ENCODE assay signal across 18 cellular contexts in genomic region chr3:106957021-106957420, GRCh38.
DNase-seq lines count a peak whose midpoint lies in the region; ATAC-seq, FAIRE-seq and TF ChIP-seq lines count a peak whose summit lies in the region.
"Had no signal": no experiment of that assay in that cellular context is flagged by ENCODE, and none has a peak within 500 bp of the region (broad histone marks: within the 10 kb centered on the region; RNA-seq: fewer than 3 reads in every experiment).

No MANE protein-coding gene starts in this region.

- no peak overlapping the region for H4K12ac ChIP-seq in trophoblast cell (ENCODE audit: low read depth, low read length)

- H3K36me3 ChIP-seq in SK-N-SH (replicated peaks in 1 of 2; ENCODE audit: control insufficient read depth in 1 of 2, insufficient read depth in 2 of 2, low read length in 1 of 2) (no peaks in the 10 kb centered on the region), astrocyte (ENCODE audit: insufficient read depth, low read length) (no peaks in the 10 kb centered on the region), trophoblast cell (ENCODE audit: control insufficient read depth in 1 of 2, insufficient read depth in 2 of 2, low read length in 2 of 2) (no peaks in the 10 kb centered on the region)

- H2BK5ac ChIP-seq in trophoblast cell (ENCODE audit: low read depth, low read length, poor library complexity): no peak overlapping the region

- FAIRE-seq in astrocyte (lab: Jason Lieb, UNC): no peak
- FAIRE-seq: GM12878 had no signal

- no peak for TF ChIP-seq EP300 in SK-N-SH (IDR thresholded peaks at IDR 0.05; ENCODE audit: borderline replicate concordance in 1 of 2, low read depth in 1 of 2, low read length in 1 of 2)

- H4K20me1 ChIP-seq in SK-N-SH (ENCODE audit: insufficient read depth) (no peaks in the 10 kb centered on the region), astrocyte (ENCODE audit: insufficient read depth, low read length) (no peaks in the 10 kb centered on the region)

- H3K79me1 ChIP-seq in trophoblast cell (ENCODE audit: low read length): no peaks in the 10 kb centered on the region

- H3K4me1 ChIP-seq in SK-N-SH (ENCODE audit: control insufficient read depth in 1 of 2, insufficient read depth in 2 of 2, low read depth in 1 of 2, low read length in 1 of 2): peaks cover 0 to 8% of the 10 kb centered on the region in 2 experiments; a peak in 1 of 4 replicates
- H3K4me1 ChIP-seq in astrocyte (ENCODE audit: insufficient read depth, low read length): no peaks in the 10 kb centered on the region
- no peaks in the 10 kb centered on the region for H3K4me1 ChIP-seq in trophoblast cell (ENCODE audit: control insufficient read depth in 1 of 2, insufficient read depth in 2 of 2, low read length in 2 of 2)

- no peak overlapping the region for H3K18ac ChIP-seq in trophoblast cell (ENCODE audit: low read length)

- H3F3A ChIP-seq in SK-N-SH (replicated peaks; ENCODE audit: insufficient read depth): no peaks in the 10 kb centered on the region

- no peak for DNase-seq in SK-N-SH
- peak; percentile 60 for DNase-seq in astrocyte (ENCODE audit: low read depth)
- DNase-seq in fibroblast of the aortic adventitia (ENCODE audit: low read depth): peak; percentile 34
- DNase-seq in islet precursor cell: no peak
- DNase-seq in trophoblast cell: no peak
- no peak for DNase-seq in activated naive CD8-positive, alpha-beta T cell treated with anti-CD3 and anti-CD28 coated beads for 36 hours
- DNase-seq: KBM-7; NCI-H1092; NCI-H2107; NCI-H226; NCI-H526; NK-92 treated with Interleukin-12 subunit alpha and Interleukin-12 subunit beta, amount 100 ng/mL, for 24 hours had no signal

- no peak overlapping the region for H2AFZ ChIP-seq in SK-N-SH (ENCODE audit: low read depth)
- peak overlapping the region; percentile 21 for H2AFZ ChIP-seq in astrocyte (ENCODE audit: low read depth, low read length)
- H2AFZ ChIP-seq in trophoblast cell (ENCODE audit: insufficient read depth, low read length, poor library complexity): no peak overlapping the region

- H3K9me3 ChIP-seq in SK-N-SH (peaks cover 11% of the 10 kb centered on the region; the same call in 1 of the 2 replicates), astrocyte (ENCODE audit: insufficient read depth, low read depth, low read length) (no peaks in the 10 kb centered on the region), trophoblast cell (ENCODE audit: insufficient read depth, low read depth, low read length) (no peaks in the 10 kb centered on the region)

- H3K4me1 Mint-ChIP-seq in astrocyte (ENCODE audit: low read depth, unreplicated experiment): no peaks in the 10 kb centered on the region
- H3K4me1 Mint-ChIP-seq in activated naive CD8-positive, alpha-beta T cell treated with anti-CD3 and anti-CD28 coated beads for 36 hours: no peaks in the 10 kb centered on the region

- H3K14ac ChIP-seq in trophoblast cell (ENCODE audit: low read length): no peak overlapping the region

- no peak for TF ChIP-seq CTCF in SK-N-SH (IDR thresholded peaks at IDR 0.05)
- TF ChIP-seq CTCF in astrocyte (IDR thresholded peaks at IDR 0.05; ENCODE audit: insufficient read depth, low read depth, low read length): no peak
- no peak for TF ChIP-seq CTCF in fibroblast of the aortic adventitia (IDR thresholded peaks at IDR 0.05; ENCODE audit: insufficient read depth, low read length)

- H3K27me3 Mint-ChIP-seq in astrocyte (ENCODE audit: low read depth, unreplicated experiment): no peaks in the 10 kb centered on the region
- no peaks in the 10 kb centered on the region for H3K27me3 Mint-ChIP-seq in activated naive CD8-positive, alpha-beta T cell treated with anti-CD3 and anti-CD28 coated beads for 36 hours

- H3K9ac ChIP-seq in SK-N-SH (no peak overlapping the region), astrocyte (ENCODE audit: low read length) (no peak overlapping the region), trophoblast cell (ENCODE audit: low read length) (no peak overlapping the region)

- no peak overlapping the region for H2AK5ac ChIP-seq in trophoblast cell (ENCODE audit: low read length)

- no peak for TF ChIP-seq RAD21 in SK-N-SH (IDR thresholded peaks at IDR 0.05; ENCODE audit: low read length)

- H2BK120ac ChIP-seq in trophoblast cell (ENCODE audit: insufficient read depth, low read length, poor library complexity): no peak overlapping the region

- H3K4me3 ChIP-seq in SK-N-SH (ENCODE audit: low read depth in 2 of 2, low read length in 1 of 2) (no peak overlapping the region), astrocyte (ENCODE audit: insufficient read depth, low read depth, low read length) (no peak overlapping the region), fibroblast of the aortic adventitia (ENCODE audit: low read depth, low read length) (no peak overlapping the region), trophoblast cell (ENCODE audit: low read depth, low read length) (no peak overlapping the region)
- H3K4me3 ChIP-seq: GM12878 had no signal

- WGBS in SK-N-SH (ENCODE audit: low lambda C conversion rate): 45% methylated on average over 3 of the region's 3 CpGs
- WGBS in trophoblast cell (ENCODE audit: extremely low coverage, insufficient coverage, insufficient read length): no CpG with 5 or more reads among the region's 3 CpGs

- H3K27ac ChIP-seq in SK-N-SH (ENCODE audit: low read depth in 2 of 2, low read length in 1 of 2): no peak overlapping the region
- no peak overlapping the region for H3K27ac ChIP-seq in astrocyte (ENCODE audit: low read depth, low read length)
- H3K27ac ChIP-seq in trophoblast cell (ENCODE audit: low read depth, low read length): no peak overlapping the region
- H3K27ac ChIP-seq: 22Rv1, C4-2B had no signal

- H3K4me2 ChIP-seq in SK-N-SH (no peak overlapping the region), astrocyte (ENCODE audit: low read length) (no peak overlapping the region), trophoblast cell (ENCODE audit: low read length) (no peak overlapping the region)

- ATAC-seq in SK-N-SH treated with all-trans-retinoic acid at 6 μM for 48 hours (peak; percentile 72), HG03457 (IDR thresholded peaks at IDR 0.05; ENCODE audit: unreplicated experiment) (no peak)
- ATAC-seq: GM12878, HCT116 had no signal

- H3K27me3 ChIP-seq in SK-N-SH (ENCODE audit: insufficient read depth) (no peaks in the 10 kb centered on the region), astrocyte (ENCODE audit: insufficient read depth, low read length) (no peaks in the 10 kb centered on the region), trophoblast cell (ENCODE audit: insufficient read depth, low read length) (no peaks in the 10 kb centered on the region)

- no peak overlapping the region for H2BK12ac ChIP-seq in trophoblast cell (ENCODE audit: low read length)

- no peak overlapping the region for H4K91ac ChIP-seq in trophoblast cell (ENCODE audit: low read depth, low read length)

- no peak overlapping the region for H3K23ac ChIP-seq in trophoblast cell (ENCODE audit: low read length)

- CTCF ChIA-PET in SK-N-SH (lab: Yijun Ruan, JAX): no interaction called here

- H3K79me2 ChIP-seq in SK-N-SH (ENCODE audit: insufficient read depth) (no peaks in the 10 kb centered on the region), astrocyte (ENCODE audit: insufficient read depth, low read length) (no peaks in the 10 kb centered on the region), trophoblast cell (ENCODE audit: control insufficient read depth, insufficient read depth, low read length, poor library complexity) (no peaks in the 10 kb centered on the region)

- H3K4me3 Mint-ChIP-seq in astrocyte (ENCODE audit: unreplicated experiment): no peak overlapping the region
- no peak overlapping the region for H3K4me3 Mint-ChIP-seq in activated naive CD8-positive, alpha-beta T cell treated with anti-CD3 and anti-CD28 coated beads for 36 hours

- H3K27ac Mint-ChIP-seq in astrocyte (ENCODE audit: unreplicated experiment): no peak overlapping the region
- H3K27ac Mint-ChIP-seq in activated naive CD8-positive, alpha-beta T cell treated with anti-CD3 and anti-CD28 coated beads for 36 hours: no peak overlapping the region

- H3K36me3 Mint-ChIP-seq in astrocyte (ENCODE audit: low read depth, unreplicated experiment): no peaks in the 10 kb centered on the region
- no peaks in the 10 kb centered on the region for H3K36me3 Mint-ChIP-seq in activated naive CD8-positive, alpha-beta T cell treated with anti-CD3 and anti-CD28 coated beads for 36 hours

- H3K9me2 ChIP-seq in SK-N-SH: no peaks in the 10 kb centered on the region

- peaks cover 2% of the 10 kb centered on the region for H3K9me3 Mint-ChIP-seq in astrocyte (ENCODE audit: unreplicated experiment)
- peaks cover 7% of the 10 kb centered on the region for H3K9me3 Mint-ChIP-seq in activated naive CD8-positive, alpha-beta T cell treated with anti-CD3 and anti-CD28 coated beads for 36 hours

- H4K8ac ChIP-seq in trophoblast cell (ENCODE audit: low read depth, low read length): no peak overlapping the region

- POLR2A ChIA-PET in SK-N-SH (lab: Yijun Ruan, JAX): no interaction called here

- H3K4ac ChIP-seq in trophoblast cell (ENCODE audit: low read depth, low read length): no peak overlapping the region

TF ChIP-seq in SK-N-SH treated with all-trans-retinoic acid at 6 μM for 48 hours, 23 proteins besides CTCF, POLR2A, EP300 and RAD21:
- TF ChIP-seq RARB (CRISPR knock-in tag; IDR thresholded peaks at IDR 0.05) (no peak), ZFP3 (CRISPR knock-in tag; IDR thresholded peaks at IDR 0.05) (no peak), SNAI2 (CRISPR knock-in tag; IDR thresholded peaks at IDR 0.05) (no peak), BACH2 (CRISPR knock-in tag; IDR thresholded peaks at IDR 0.05; ENCODE audit: borderline replicate concordance) (no peak), PPARA (CRISPR knock-in tag; IDR thresholded peaks at IDR 0.05; ENCODE audit: borderline replicate concordance) (no peak), ZFP30 (CRISPR knock-in tag; IDR thresholded peaks at IDR 0.05) (no peak), ZC3H10 (CRISPR knock-in tag; IDR thresholded peaks at IDR 0.05) (no peak)

TF ChIP-seq in SK-N-SH, 30 proteins besides CTCF, POLR2A, EP300 and RAD21 (continues in another document):
- TF ChIP-seq GATA2 (CRISPR knock-in tag; IDR thresholded peaks at IDR 0.05) (no peak), TAF1 (IDR thresholded peaks at IDR 0.05; ENCODE audit: borderline replicate concordance, low read depth, low read length) (no peak), JUND (IDR thresholded peaks at IDR 0.05) (no peak), TEAD4 (IDR thresholded peaks at IDR 0.05; ENCODE audit: borderline replicate concordance, insufficient read depth) (no peak), YY1 (IDR thresholded peaks at IDR 0.05; ENCODE audit: low read depth) (no peak), USF2 (IDR thresholded peaks at IDR 0.05; ENCODE audit: borderline replicate concordance, low read depth, low read length) (no peak), CHD2 (IDR thresholded peaks at IDR 0.05; ENCODE audit: low read length, partially characterized antibody) (no peak), FOSL2 (IDR thresholded peaks at IDR 0.05; ENCODE audit: borderline replicate concordance, low read depth) (no peak)

Comparison
In these comparisons a context has a peak if more than half of its experiments do, and no peak if none do; other contexts are left out.
1. DNase-seq: peak in astrocyte (single experiment) and fibroblast of the aortic adventitia (single experiment); none in SK-N-SH (single experiment), islet precursor cell (single experiment), trophoblast cell (0 of 2) and activated naive CD8-positive, alpha-beta T cell treated with anti-CD3 and anti-CD28 coated beads for 36 hours (single experiment).